1 cellular context compared by ENCODE assay signal in genomic region chr12:13390921-13391320, GRCh38.
TF ChIP-seq lines count a peak whose summit lies in the region.

No MANE protein-coding gene starts in this region.

TF ChIP-seq in H1, 55 proteins besides CTCF, POLR2A, EP300 and RAD21:
- TF ChIP-seq MAFK (IDR thresholded peaks at IDR 0.05; ENCODE audit: low read depth, low read length): no peak
- no peak for TF ChIP-seq RFX5 (IDR thresholded peaks at IDR 0.05; ENCODE audit: borderline replicate concordance, low read depth, low read length)
- TF ChIP-seq SIN3A (conservative IDR thresholded peaks at IDR 0.05 in 1 of 2, IDR thresholded peaks at IDR 0.05 in 1 of 2; ENCODE audit: low read depth in 1 of 2, low read length in 2 of 2): no peak
- no peak for TF ChIP-seq ASH2L (IDR thresholded peaks at IDR 0.05; ENCODE audit: low read length)
- no peak for TF ChIP-seq TCF12 (IDR thresholded peaks at IDR 0.05; ENCODE audit: low read depth, low read length)
- TF ChIP-seq EGR1 (IDR thresholded peaks at IDR 0.05; ENCODE audit: borderline replicate concordance, low read depth, low read length): no peak
- TF ChIP-seq KDM5A (IDR thresholded peaks at IDR 0.05; ENCODE audit: low read length): no peak
- no peak for TF ChIP-seq USF2 (IDR thresholded peaks at IDR 0.05; ENCODE audit: low read length)
- no peak for TF ChIP-seq FOSL1 (IDR thresholded peaks at IDR 0.05; ENCODE audit: insufficient read depth, low read depth, low read length)
- no peak for TF ChIP-seq BRCA1 (IDR thresholded peaks at IDR 0.05; ENCODE audit: low read depth, low read length)
- TF ChIP-seq KDM1A (IDR thresholded peaks at IDR 0.05; ENCODE audit: borderline replicate concordance, low read length): no peak
- TF ChIP-seq HDAC6 (IDR thresholded peaks at IDR 0.05; ENCODE audit: low read depth, low read length): no peak
- no peak for TF ChIP-seq RXRA (IDR thresholded peaks at IDR 0.05; ENCODE audit: insufficient read depth, low read depth, low read length)
- no peak for TF ChIP-seq PHF8 (conservative IDR thresholded peaks at IDR 0.05; ENCODE audit: low read depth, low read length)
- TF ChIP-seq RBBP5 (IDR thresholded peaks at IDR 0.05; ENCODE audit: borderline replicate concordance, low read depth, low read length): no peak
- no peak for TF ChIP-seq SUZ12 (IDR thresholded peaks at IDR 0.05; ENCODE audit: low read length)
- no peak for TF ChIP-seq TAF7 (optimal IDR thresholded peaks at IDR 0.05; ENCODE audit: borderline replicate concordance, low read depth, low read length)
- TF ChIP-seq E2F6 (IDR thresholded peaks at IDR 0.05): no peak
- no peak for TF ChIP-seq CEBPB (IDR thresholded peaks at IDR 0.05; ENCODE audit: low read depth, low read length)
- no peak for TF ChIP-seq KDM4A (IDR thresholded peaks at IDR 0.05; ENCODE audit: low read depth, low read length, severe bottlenecking)
